In the genomic region with DNA sequence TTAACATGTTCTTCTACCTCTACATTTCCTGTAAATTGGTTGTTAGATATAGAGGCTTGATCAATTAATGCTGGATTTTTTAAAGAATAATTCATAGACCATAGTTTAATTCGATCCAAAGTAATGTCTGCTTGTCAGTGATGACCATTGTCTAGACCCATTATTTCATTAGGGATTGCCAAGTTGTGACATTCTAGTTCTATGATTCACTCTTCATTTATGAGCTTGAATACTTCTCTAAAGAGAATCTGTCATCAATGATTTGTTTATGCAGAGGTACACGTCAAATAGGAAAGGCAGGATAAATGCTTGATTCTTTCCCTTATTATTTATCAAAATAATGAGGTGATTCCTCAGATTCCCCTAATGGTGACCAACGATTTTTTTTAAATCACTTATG, we compare ENCODE assay signal across 24 cellular contexts. TPM values are rescaled to one million over a fixed set of nuclear protein-coding genes. Genes with fewer than 3 reads are reported as not detected.
"Had no signal": no experiment of that assay in that cellular context is flagged by ENCODE, and none has a peak within 500 bp of the region (broad histone marks: within the 10 kb centered on the region; RNA-seq: fewer than 3 reads in every experiment).

No MANE protein-coding gene starts in this region.

- H3K9me3 Mint-ChIP-seq: activated CD4-positive, alpha-beta T cell treated with anti-CD3 and anti-CD28 coated beads, Interleukin-2, amount 10 ng/mL, durations not matched to agents 7 days and 5 days; dendritic cell treated with granulocyte-macrophage colony-stimulating factor and Interleukin-4, amounts not matched to agents 40 ng/mL and 50 ng/mL, for 4 days; effector memory CD8-positive, alpha-beta T cell; stimulated activated naive CD8-positive, alpha-beta T cell treated with anti-CD3 and anti-CD28 coated beads, Interleukin-15, Interleukin-2, amounts not matched to agents 100 ng/mL and 50 ng/mL, for 24 hours; T-cell had no signal

- FAIRE-seq: astrocyte, keratinocyte had no signal

- H3K36me3 Mint-ChIP-seq: neural progenitor cell, T-cell had no signal

- H3K36me3 ChIP-seq: cardiac muscle cell, left lung, neural progenitor cell, right atrium auricular region, tibial nerve, uterus had no signal

- H3K4me3 Mint-ChIP-seq: activated CD4-positive, alpha-beta T cell treated with anti-CD3 and anti-CD28 coated beads, Interleukin-2, amount 10 ng/mL, durations not matched to agents 7 days and 5 days; dendritic cell treated with granulocyte-macrophage colony-stimulating factor and Interleukin-4, amounts not matched to agents 40 ng/mL and 50 ng/mL, for 4 days; effector memory CD8-positive, alpha-beta T cell; stimulated activated naive CD8-positive, alpha-beta T cell treated with anti-CD3 and anti-CD28 coated beads, Interleukin-15, Interleukin-2, amounts not matched to agents 100 ng/mL and 50 ng/mL, for 24 hours had no signal

- DNase-seq: activated CD4-positive, alpha-beta T cell treated with anti-CD3 and anti-CD28 coated beads, Interleukin-2, amount 10 ng/mL, durations not matched to agents 7 days and 5 days; activated CD8-positive, alpha-beta memory T cell treated with anti-CD3 and anti-CD28 coated beads for 24 hours; activated CD8-positive, alpha-beta memory T cell treated with anti-CD3 and anti-CD28 coated beads, Interleukin-2, amount 50 U/mL, for 48 hours; activated effector memory CD4-positive, alpha-beta T cell treated with Interleukin-2 at 50 U/mL for 16 hours; activated naive CD4-positive, alpha-beta T cell treated with anti-CD3 and anti-CD28 coated beads, Interleukin-2, amount 50 U/mL, for 16 hours; activated T-cell treated with anti-CD3 and anti-CD28 coated beads, Interleukin-2, amount 50 U/mL, for 48 hours; effector memory CD8-positive, alpha-beta T cell; midbrain; stimulated activated CD4-positive, alpha-beta T cell treated with anti-CD3 and anti-CD28 coated beads, Interleukin-2, amount 100 ng/mL, for 24 hours; T-cell; T-helper 9 cell; uterus had no signal

- H3K27ac ChIP-seq: cardiac muscle cell, foreskin keratinocyte, left lung, neural progenitor cell, right atrium auricular region, tibial nerve, uterus had no signal

- H3K27ac Mint-ChIP-seq: activated CD4-positive, alpha-beta T cell treated with anti-CD3 and anti-CD28 coated beads, Interleukin-2, amount 10 ng/mL, durations not matched to agents 7 days and 5 days; dendritic cell treated with granulocyte-macrophage colony-stimulating factor and Interleukin-4, amounts not matched to agents 40 ng/mL and 50 ng/mL, for 4 days; effector memory CD8-positive, alpha-beta T cell; neural progenitor cell; progenitor cell of endocrine pancreas; stimulated activated naive CD8-positive, alpha-beta T cell treated with anti-CD3 and anti-CD28 coated beads, Interleukin-15, Interleukin-2, amounts not matched to agents 100 ng/mL and 50 ng/mL, for 24 hours; T-cell had no signal

- H3K4me3 ChIP-seq: cardiac muscle cell, left lung, neural progenitor cell, right atrium auricular region, tibial nerve, uterus had no signal

- H3K4me1 ChIP-seq: foreskin keratinocyte had no signal

- H3K9me3 ChIP-seq: left lung, right atrium auricular region, tibial nerve, uterus had no signal

RNA-seq across cellular contexts. Expression of a gene that starts 56.5 kb away (rescaled TPM):
- total RNA-seq: activated CD4-positive, alpha-beta T cell treated with anti-CD3 and anti-CD28 coated beads, Interleukin-2, amount 10 ng/mL, durations not matched to agents 7 days and 5 days; chondrocyte; progenitor cell of endocrine pancreas had no signal
